1 cellular context compared by ENCODE assay signal in the genomic region with DNA sequence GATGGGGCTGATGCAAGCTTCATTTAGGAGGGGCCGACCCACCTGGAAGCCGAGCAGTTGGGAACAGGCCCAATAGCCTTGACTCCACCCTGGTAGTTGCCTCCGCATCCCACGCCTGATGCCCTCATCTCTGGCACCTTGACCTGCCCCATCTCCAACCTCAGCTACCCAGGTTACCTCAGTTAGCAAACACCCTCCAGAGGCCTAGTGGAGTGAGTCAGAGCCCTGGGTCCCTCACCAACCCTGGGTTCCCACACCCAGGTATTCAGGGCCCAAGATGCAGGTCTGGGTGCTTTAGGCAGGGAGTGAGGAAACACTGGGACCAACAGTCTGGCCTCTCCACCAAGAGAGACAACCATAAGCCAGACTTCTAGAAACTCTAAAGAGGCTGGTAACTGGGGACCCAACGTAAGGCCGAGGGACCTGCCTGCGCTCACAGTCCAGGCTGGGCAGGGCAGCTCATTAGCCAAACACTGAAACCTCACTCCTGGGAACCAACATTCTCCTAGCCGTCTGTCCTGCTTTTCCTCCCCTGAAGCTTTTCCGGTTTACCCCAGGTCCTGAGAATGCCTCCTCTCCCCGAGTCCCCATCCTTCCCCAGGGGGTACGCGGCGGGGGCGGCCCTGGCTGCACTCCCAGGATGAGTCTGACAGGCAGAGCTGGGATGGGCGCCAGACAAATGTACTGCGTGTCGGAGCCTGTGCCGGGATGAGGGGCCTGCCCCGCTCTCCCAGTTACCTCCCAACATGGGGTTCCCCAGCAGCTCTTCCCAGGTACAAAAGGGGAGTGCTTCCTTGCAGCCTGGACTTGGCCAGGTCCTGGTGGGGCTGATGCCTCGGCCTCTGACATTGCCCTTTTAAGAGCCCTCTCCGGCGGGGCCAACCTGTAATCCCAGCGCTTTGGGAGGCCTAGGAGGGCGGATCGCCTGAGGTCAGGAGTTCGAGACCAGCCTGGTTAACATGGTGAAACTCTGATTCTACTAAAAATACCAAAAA.
TF ChIP-seq lines count a peak whose summit lies in the region.

No MANE protein-coding gene starts in this region.

TF ChIP-seq in HEK293, 187 proteins besides CTCF, POLR2A, EP300 and RAD21 (continued from another document and continues in another):
- TF ChIP-seq ZNF518A (tag by site-specific recombination; conservative IDR thresholded peaks at IDR 0.05; ENCODE audit: low read depth) (no peak), ZNF843 (tag by site-specific recombination; IDR thresholded peaks at IDR 0.05) (peak; percentile 14; the same call in 1 of the 2 replicates), ZNF426 (tag by site-specific recombination; IDR thresholded peaks at IDR 0.05) (no peak), ZNF404 (tag by site-specific recombination; IDR thresholded peaks at IDR 0.05) (no peak), ZNF174 (tag by site-specific recombination; IDR thresholded peaks at IDR 0.05) (no peak), ZNF561 (tag by site-specific recombination; IDR thresholded peaks at IDR 0.05; ENCODE audit: borderline replicate concordance) (0 out of 2 replicates have a peak, but pooled peaks have one; percentile 11), ZNF341 (tag by site-specific recombination; IDR thresholded peaks at IDR 0.05; ENCODE audit: low read depth) (peak; percentile 68), SETDB1 (IDR thresholded peaks at IDR 0.05; ENCODE audit: insufficient read length, low read length) (no peak), ZNF350 (tag by site-specific recombination; IDR thresholded peaks at IDR 0.05) (no peak), ZNF398 (tag by site-specific recombination; IDR thresholded peaks at IDR 0.05) (no peak), ZNF596 (tag by site-specific recombination; IDR thresholded peaks at IDR 0.05) (no peak), KLF16 (tag by site-specific recombination; IDR thresholded peaks at IDR 0.05) (no peak), ZNF768 (tag by site-specific recombination; IDR thresholded peaks at IDR 0.05) (no peak), ZNF157 (tag by site-specific recombination; IDR thresholded peaks at IDR 0.05) (no peak), ZNF747 (tag by site-specific recombination; IDR thresholded peaks at IDR 0.05) (no peak), ZNF785 (tag by site-specific recombination; IDR thresholded peaks at IDR 0.05) (no peak), ZNF626 (tag by site-specific recombination; IDR thresholded peaks at IDR 0.05) (no peak), HIC1 (tag by site-specific recombination; IDR thresholded peaks at IDR 0.05) (no peak), SCRT2 (tag by site-specific recombination; IDR thresholded peaks at IDR 0.05) (peak; percentile 56), ZFP41 (tag by site-specific recombination; IDR thresholded peaks at IDR 0.05; ENCODE audit: borderline replicate concordance) (no peak), ZNF132 (tag by site-specific recombination; IDR thresholded peaks at IDR 0.05; ENCODE audit: borderline replicate concordance) (no peak), BCL11B (tag by site-specific recombination; IDR thresholded peaks at IDR 0.05; ENCODE audit: low read depth) (no peak; the same call in 1 of the 2 replicates), ZNF211 (tag by site-specific recombination; IDR thresholded peaks at IDR 0.05; ENCODE audit: low read depth) (no peak), ZNF558 (tag by site-specific recombination; IDR thresholded peaks at IDR 0.05) (no peak), ZNF302 (tag by site-specific recombination; IDR thresholded peaks at IDR 0.05; ENCODE audit: low read depth) (no peak), KLF9 (tag by site-specific recombination; IDR thresholded peaks at IDR 0.05; ENCODE audit: low read depth) (peak; percentile 9; the same call in 1 of the 2 replicates), GLIS1 (tag by site-specific recombination; IDR thresholded peaks at IDR 0.05) (peak; percentile 96), ZNF248 (tag by site-specific recombination; IDR thresholded peaks at IDR 0.05) (no peak), ZNF624 (tag by site-specific recombination; IDR thresholded peaks at IDR 0.05) (no peak), KLF1 (tag by site-specific recombination; IDR thresholded peaks at IDR 0.05) (no peak), ZNF488 (tag by site-specific recombination; IDR thresholded peaks at IDR 0.05) (no peak), ZNF792 (tag by site-specific recombination; IDR thresholded peaks at IDR 0.05) (no peak), ZNF335 (tag by site-specific recombination; conservative IDR thresholded peaks at IDR 0.05) (peak; percentile 38; the same call in 1 of the 2 replicates), ZNF292 (tag by site-specific recombination; IDR thresholded peaks at IDR 0.05; ENCODE audit: borderline replicate concordance, low read depth) (no peak), HOXD13 (CRISPR knock-in tag; IDR thresholded peaks at IDR 0.05; ENCODE audit: borderline replicate concordance) (no peak), ZNF37A (tag by site-specific recombination; IDR thresholded peaks at IDR 0.05) (no peak), ZNF48 (tag by site-specific recombination; IDR thresholded peaks at IDR 0.05) (no peak), ZNF621 (tag by site-specific recombination; IDR thresholded peaks at IDR 0.05) (no peak), BCL11A (tag by site-specific recombination; IDR thresholded peaks at IDR 0.05; ENCODE audit: low read depth) (no peak), ZNF837 (tag by site-specific recombination; IDR thresholded peaks at IDR 0.05) (no peak)
- TF ChIP-seq, protein P1, sequence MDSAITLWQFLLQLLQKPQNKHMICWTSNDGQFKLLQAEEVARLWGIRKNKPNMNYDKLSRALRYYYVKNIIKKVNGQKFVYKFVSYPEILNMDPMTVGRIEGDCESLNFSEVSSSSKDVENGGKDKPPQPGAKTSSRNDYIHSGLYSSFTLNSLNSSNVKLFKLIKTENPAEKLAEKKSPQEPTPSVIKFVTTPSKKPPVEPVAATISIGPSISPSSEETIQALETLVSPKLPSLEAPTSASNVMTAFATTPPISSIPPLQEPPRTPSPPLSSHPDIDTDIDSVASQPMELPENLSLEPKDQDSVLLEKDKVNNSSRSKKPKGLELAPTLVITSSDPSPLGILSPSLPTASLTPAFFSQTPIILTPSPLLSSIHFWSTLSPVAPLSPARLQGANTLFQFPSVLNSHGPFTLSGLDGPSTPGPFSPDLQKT (IDR thresholded peaks at IDR 0.05; ENCODE audit: borderline replicate concordance, low read depth, low read length) = no peak
- TF ChIP-seq, protein P2, sequence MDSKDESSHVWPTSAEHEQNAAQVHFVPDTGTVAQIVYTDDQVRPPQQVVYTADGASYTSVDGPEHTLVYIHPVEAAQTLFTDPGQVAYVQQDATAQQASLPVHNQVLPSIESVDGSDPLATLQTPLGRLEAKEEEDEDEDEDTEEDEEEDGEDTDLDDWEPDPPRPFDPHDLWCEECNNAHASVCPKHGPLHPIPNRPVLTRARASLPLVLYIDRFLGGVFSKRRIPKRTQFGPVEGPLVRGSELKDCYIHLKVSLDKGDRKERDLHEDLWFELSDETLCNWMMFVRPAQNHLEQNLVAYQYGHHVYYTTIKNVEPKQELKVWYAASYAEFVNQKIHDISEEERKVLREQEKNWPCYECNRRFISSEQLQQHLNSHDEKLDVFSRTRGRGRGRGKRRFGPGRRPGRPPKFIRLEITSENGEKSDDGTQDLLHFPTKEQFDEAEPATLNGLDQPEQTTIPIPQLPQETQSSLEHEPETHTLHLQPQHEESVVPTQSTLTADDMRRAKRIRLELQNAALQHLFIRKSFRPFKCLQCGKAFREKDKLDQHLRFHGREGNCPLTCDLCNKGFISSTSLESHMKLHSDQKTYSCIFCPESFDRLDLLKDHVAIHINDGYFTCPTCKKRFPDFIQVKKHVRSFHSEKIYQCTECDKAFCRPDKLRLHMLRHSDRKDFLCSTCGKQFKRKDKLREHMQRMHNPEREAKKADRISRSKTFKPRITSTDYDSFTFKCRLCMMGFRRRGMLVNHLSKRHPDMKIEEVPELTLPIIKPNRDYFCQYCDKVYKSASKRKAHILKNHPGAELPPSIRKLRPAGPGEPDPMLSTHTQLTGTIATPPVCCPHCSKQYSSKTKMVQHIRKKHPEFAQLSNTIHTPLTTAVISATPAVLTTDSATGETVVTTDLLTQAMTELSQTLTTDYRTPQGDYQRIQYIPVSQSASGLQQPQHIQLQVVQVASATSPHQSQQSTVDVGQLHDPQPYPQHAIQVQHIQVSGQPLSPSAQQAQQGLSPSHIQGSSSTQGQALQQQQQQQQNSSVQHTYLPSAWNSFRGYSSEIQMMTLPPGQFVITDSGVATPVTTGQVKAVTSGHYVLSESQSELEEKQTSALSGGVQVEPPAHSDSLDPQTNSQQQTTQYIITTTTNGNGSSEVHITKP (tag by site-specific recombination; IDR thresholded peaks at IDR 0.05) = peak; percentile 82
- TF ChIP-seq, protein P3, sequence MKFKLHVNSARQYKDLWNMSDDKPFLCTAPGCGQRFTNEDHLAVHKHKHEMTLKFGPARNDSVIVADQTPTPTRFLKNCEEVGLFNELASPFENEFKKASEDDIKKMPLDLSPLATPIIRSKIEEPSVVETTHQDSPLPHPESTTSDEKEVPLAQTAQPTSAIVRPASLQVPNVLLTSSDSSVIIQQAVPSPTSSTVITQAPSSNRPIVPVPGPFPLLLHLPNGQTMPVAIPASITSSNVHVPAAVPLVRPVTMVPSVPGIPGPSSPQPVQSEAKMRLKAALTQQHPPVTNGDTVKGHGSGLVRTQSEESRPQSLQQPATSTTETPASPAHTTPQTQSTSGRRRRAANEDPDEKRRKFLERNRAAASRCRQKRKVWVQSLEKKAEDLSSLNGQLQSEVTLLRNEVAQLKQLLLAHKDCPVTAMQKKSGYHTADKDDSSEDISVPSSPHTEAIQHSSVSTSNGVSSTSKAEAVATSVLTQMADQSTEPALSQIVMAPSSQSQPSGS (tag by site-specific recombination; IDR thresholded peaks at IDR 0.05; ENCODE audit: low read depth) = no peak
- TF ChIP-seq, protein P4, sequence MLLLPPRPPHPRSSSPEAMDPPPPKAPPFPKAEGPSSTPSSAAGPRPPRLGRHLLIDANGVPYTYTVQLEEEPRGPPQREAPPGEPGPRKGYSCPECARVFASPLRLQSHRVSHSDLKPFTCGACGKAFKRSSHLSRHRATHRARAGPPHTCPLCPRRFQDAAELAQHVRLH (tag by site-specific recombination; IDR thresholded peaks at IDR 0.05) = no peak
